Comparison of ENCODE assay signal across 8 cellular contexts in the genomic region with DNA sequence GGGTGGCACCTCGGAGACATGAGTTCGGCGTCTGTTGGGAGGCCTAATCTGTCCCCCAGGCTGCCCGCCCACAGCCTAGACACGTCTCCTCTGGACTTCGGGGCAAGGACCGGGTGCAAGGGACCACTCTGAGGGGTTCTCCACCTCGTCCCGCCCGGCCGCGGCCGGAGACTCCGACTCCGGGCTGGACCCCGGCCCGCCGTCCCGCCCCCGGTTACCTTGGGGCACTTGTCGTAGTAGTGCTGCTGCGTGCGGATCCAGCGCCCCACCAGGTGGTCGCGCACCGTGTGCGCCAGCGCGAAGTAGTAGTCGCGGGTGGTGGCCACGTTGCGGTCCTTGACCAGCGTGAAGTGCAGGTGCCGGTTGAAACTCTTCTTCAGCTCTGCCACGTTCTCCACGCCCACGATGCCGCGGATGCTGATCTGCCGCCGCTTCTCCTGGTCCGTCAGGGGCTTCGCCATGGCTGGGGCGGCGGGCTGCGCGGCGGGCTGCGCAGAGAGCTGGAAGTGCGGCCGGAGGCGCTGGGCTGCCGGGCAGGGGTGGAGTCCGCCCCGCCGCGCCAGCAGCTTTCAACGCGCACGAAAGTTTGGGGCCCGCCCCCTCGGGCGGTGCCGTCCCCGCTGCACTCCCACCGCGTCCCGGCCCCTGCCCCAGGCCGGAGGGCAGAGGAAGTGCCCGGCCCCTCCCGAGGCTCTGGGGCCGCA. TPM values are rescaled to one million over a fixed set of nuclear protein-coding genes. Genes with fewer than 3 reads are reported as not detected.
DNase-seq lines count a peak whose midpoint lies in the region; ATAC-seq lines count a peak whose summit lies in the region.

A gene (minus strand): TSS at position 541 of the 704 bp plus-strand sequence. CDS start 80 bp downstream, at position 461.

- no peaks in the 10 kb centered on the region for H3K27me3 ChIP-seq in neuronal stem cell (ENCODE audit: control insufficient read depth in 3 of 3, insufficient read depth in 3 of 3, low read depth in 1 of 3, low read length in 3 of 3)

- H4K91ac ChIP-seq in neuronal stem cell (ENCODE audit: low read depth, low read length, poor library complexity) = no peak within 1 kb of the TSS

- H3K4me1 ChIP-seq in neuronal stem cell (ENCODE audit: control insufficient read depth in 2 of 2, insufficient read depth in 1 of 2, low read depth in 1 of 2, low read length in 2 of 2) = peaks cover 2 to 3% of the 10 kb centered on the region in 2 donors

- DNase-seq in NCI-H2107 treated with DMSO at 0.1 percent for 48 hours (lab: John Stamatoyannopoulos, UW; ENCODE audit: unreplicated experiment) (peak; percentile 17), NCI-H2107 (lab: John Stamatoyannopoulos, UW) (no peak), NCI-H748 (lab: John Stamatoyannopoulos, UW; ENCODE audit: unreplicated experiment) (peak; percentile 81), glomerular visceral epithelial cell (ENCODE audit: extremely low spot score) (peak; percentile 79), neuronal stem cell (ENCODE audit: low spot score) (peak; percentile 65), NK-92 (lab: John Stamatoyannopoulos, UW; ENCODE audit: unreplicated experiment) (no peak)

- H3K4me2 ChIP-seq in neuronal stem cell (ENCODE audit: insufficient read depth, low read length, poor library complexity, severe bottlenecking) = peak within 1 kb of the TSS; percentile 79

- H2AK5ac ChIP-seq in neuronal stem cell (ENCODE audit: low read depth, low read length) = no peak within 1 kb of the TSS

- peak within 1 kb of the TSS; percentile 84 for H2BK5ac ChIP-seq in neuronal stem cell (ENCODE audit: low read length)

- peak within 1 kb of the TSS; percentile 70 to 91 for H3K4me3 ChIP-seq in neuronal stem cell (ENCODE audit: low read length in 2 of 2)

- peak within 1 kb of the TSS; percentile 79 for H2BK12ac ChIP-seq in neuronal stem cell (ENCODE audit: low read length)

- H3K14ac ChIP-seq in neuronal stem cell (ENCODE audit: low read length) = peak within 1 kb of the TSS; percentile 31

- WGBS in neuronal stem cell (ENCODE audit: extremely low coverage in 2 of 2, insufficient read length in 2 of 2, insufficient replicate concordance in 1 of 2), 2 donors = no CpG with 5 or more reads among the region's 74 CpGs

- no peaks in the 10 kb centered on the region for H3K4me1 Mint-ChIP-seq in activated T-helper 17 cell treated with anti-CD3 and anti-CD28 coated beads, Interleukin-2, amount 50 U/mL, for 72 hours

- no peaks in the 10 kb centered on the region for H3K36me3 ChIP-seq in neuronal stem cell (replicated peaks in 1 of 2; ENCODE audit: control insufficient read depth in 2 of 2, insufficient read depth in 2 of 2, low read length in 2 of 2)

- H3K27ac Mint-ChIP-seq in activated T-helper 17 cell treated with anti-CD3 and anti-CD28 coated beads, Interleukin-2, amount 50 U/mL, for 72 hours = no peak within 1 kb of the TSS

- peaks cover 4% of the 10 kb centered on the region for H3K36me3 Mint-ChIP-seq in activated T-helper 17 cell treated with anti-CD3 and anti-CD28 coated beads, Interleukin-2, amount 50 U/mL, for 72 hours (ENCODE audit: low read depth)

- H3K79me1 ChIP-seq in neuronal stem cell (ENCODE audit: low read depth, low read length) = no peaks in the 10 kb centered on the region

- peak within 1 kb of the TSS; percentile 98 for H3K18ac ChIP-seq in neuronal stem cell (ENCODE audit: low read length)

- H3K4ac ChIP-seq in neuronal stem cell (ENCODE audit: low read length) = peak within 1 kb of the TSS; percentile 56

- H3K27me3 Mint-ChIP-seq in activated T-helper 17 cell treated with anti-CD3 and anti-CD28 coated beads, Interleukin-2, amount 50 U/mL, for 72 hours = peaks cover 40% of the 10 kb centered on the region

- peak within 1 kb of the TSS; percentile 94 for H2BK15ac ChIP-seq in neuronal stem cell (ENCODE audit: low read length)

- peak within 1 kb of the TSS; percentile 82 for H3K4me3 Mint-ChIP-seq in activated T-helper 17 cell treated with anti-CD3 and anti-CD28 coated beads, Interleukin-2, amount 50 U/mL, for 72 hours

- peak within 1 kb of the TSS; percentile 64 for H3K27ac ChIP-seq in neuronal stem cell (replicated peaks; ENCODE audit: low read length)

- H3K9ac ChIP-seq in neuronal stem cell (ENCODE audit: low read depth, low read length, poor library complexity) = peak within 1 kb of the TSS; percentile 97

- H3K23ac ChIP-seq in neuronal stem cell (ENCODE audit: low read depth, low read length, poor library complexity) = peak within 1 kb of the TSS; percentile 96

- H2AFZ ChIP-seq in neuronal stem cell (ENCODE audit: low read length) = peak within 1 kb of the TSS; percentile 98

- H3K9me3 Mint-ChIP-seq in activated T-helper 17 cell treated with anti-CD3 and anti-CD28 coated beads, Interleukin-2, amount 50 U/mL, for 72 hours = no peaks in the 10 kb centered on the region

- peaks cover 0 to 12% of the 10 kb centered on the region in 2 donors for H3K9me3 ChIP-seq in neuronal stem cell (replicated peaks in 1 of 2; ENCODE audit: control insufficient read depth in 2 of 2, insufficient read depth in 1 of 2, low read depth in 1 of 2, low read length in 2 of 2)

- ATAC-seq in HG02642 (IDR thresholded peaks at IDR 0.05; ENCODE audit: poor library complexity, unreplicated experiment) = peak; percentile 77
- ATAC-seq in activated T-helper 17 cell treated with anti-CD3 and anti-CD28 coated beads, Interleukin-2, amount 50 U/mL, for 72 hours (replicated peaks) = peak; percentile 53

- H2BK120ac ChIP-seq in neuronal stem cell (ENCODE audit: low read depth, low read length) = peak within 1 kb of the TSS; percentile 88

- no peak within 1 kb of the TSS for H4K8ac ChIP-seq in neuronal stem cell (ENCODE audit: low read depth, low read length)

RNA-seq across cellular contexts. Expression of the gene that starts here (rescaled TPM):
- total RNA-seq in activated T-helper 17 cell treated with anti-CD3 and anti-CD28 coated beads, Interleukin-2, amount 50 U/mL, for 72 hours = 1 to 10 TPM in 1 of 2 donors, under 1 TPM in 1; 0.26 to 3.9 TPM
- polyA plus RNA-seq in neuronal stem cell (2013, experiment 1 of 2) = 29.2 TPM
- 29.4 TPM for polyA plus RNA-seq in neuronal stem cell (2013, experiment 2 of 2)

Comparison
In these comparisons a context has a peak if more than half of its experiments do, and no peak if none do; other contexts are left out.
1. DNase-seq: peak in NCI-H2107 treated with DMSO at 0.1 percent for 48 hours (single experiment), NCI-H748 (single experiment), glomerular visceral epithelial cell (single experiment) and neuronal stem cell (single experiment); none in NCI-H2107 (single experiment) and NK-92 (single experiment).